1 cellular context compared by ENCODE assay signal in genomic region chr9:16653491-16654407, GRCh38.
TF ChIP-seq lines count a peak whose summit lies in the region.

No MANE protein-coding gene starts in this region.

TF ChIP-seq in H1, 55 proteins besides CTCF, POLR2A, EP300 and RAD21 (continued from another document):
- no peak for TF ChIP-seq CHD7 (IDR thresholded peaks at IDR 0.05; ENCODE audit: insufficient replicate concordance, low read length)
- TF ChIP-seq KDM4A (IDR thresholded peaks at IDR 0.05; ENCODE audit: low read depth, low read length, severe bottlenecking), result no peak
- no peak for TF ChIP-seq CTBP2 (IDR thresholded peaks at IDR 0.05; ENCODE audit: borderline replicate concordance, insufficient read depth, insufficient read length, low read length)
